ENCODE assay signal across 1 cellular context in genomic region chr11:355581-356458, GRCh38.
TF ChIP-seq lines count a peak whose summit lies in the region.

No MANE protein-coding gene starts in this region.

TF ChIP-seq in H1, 55 proteins besides CTCF, POLR2A, EP300 and RAD21:
- TF ChIP-seq HDAC2 (IDR thresholded peaks at IDR 0.05; ENCODE audit: borderline replicate concordance in 1 of 2, low read depth in 2 of 2, low read length in 2 of 2) = peak; percentile 31 to 81; a peak in 2 of 4 replicates
- TF ChIP-seq GABPA (IDR thresholded peaks at IDR 0.05; ENCODE audit: borderline replicate concordance, insufficient read depth, low read length) = no peak
- TF ChIP-seq EZH2 (IDR thresholded peaks at IDR 0.05; ENCODE audit: low read depth, low read length, severe bottlenecking) = peak; percentile 30
- 0 out of 2 replicates have a peak, but pooled peaks have one; percentile 57 for TF ChIP-seq EGR1 (IDR thresholded peaks at IDR 0.05; ENCODE audit: borderline replicate concordance, low read depth, low read length)
- no peak for TF ChIP-seq SIX5 (IDR thresholded peaks at IDR 0.05; ENCODE audit: low read depth, low read length)
- TF ChIP-seq BACH1 (IDR thresholded peaks at IDR 0.05; ENCODE audit: low read length) = peak; percentile 73
- TF ChIP-seq CHD2 (IDR thresholded peaks at IDR 0.05; ENCODE audit: low read length) = peak; percentile 56; the same call in 1 of the 2 replicates
- TF ChIP-seq ASH2L (IDR thresholded peaks at IDR 0.05; ENCODE audit: low read length) = peak; percentile 53
- TF ChIP-seq USF2 (IDR thresholded peaks at IDR 0.05; ENCODE audit: low read length) = no peak
- TF ChIP-seq MAX (IDR thresholded peaks at IDR 0.05) = peak; percentile 75
- TF ChIP-seq SIN3A (conservative IDR thresholded peaks at IDR 0.05 in 1 of 2, IDR thresholded peaks at IDR 0.05 in 1 of 2; ENCODE audit: low read depth in 1 of 2, low read length in 2 of 2) = peak in 1 of 2 experiments; percentile 15; a peak in 1 of 4 replicates
- no peak for TF ChIP-seq JUN (IDR thresholded peaks at IDR 0.05; ENCODE audit: low read depth, low read length)
- TF ChIP-seq CHD7 (IDR thresholded peaks at IDR 0.05; ENCODE audit: insufficient replicate concordance, low read length) = no peak
- peak; percentile 37 for TF ChIP-seq NANOG (IDR thresholded peaks at IDR 0.05; ENCODE audit: insufficient read depth, low read depth, low read length, poor library complexity, severe bottlenecking)
- TF ChIP-seq E2F6 (IDR thresholded peaks at IDR 0.05) = 0 out of 2 replicates have a peak, but pooled peaks have one; percentile 30
- no peak for TF ChIP-seq POU5F1 (IDR thresholded peaks at IDR 0.05; ENCODE audit: low read depth, low read length)
- peak; percentile 67; the same call in 1 of the 2 replicates for TF ChIP-seq TEAD4 (IDR thresholded peaks at IDR 0.05; ENCODE audit: low read depth, low read length)
- peak; percentile 32; the same call in 1 of the 2 replicates for TF ChIP-seq PHF8 (conservative IDR thresholded peaks at IDR 0.05; ENCODE audit: low read depth, low read length)
